In genomic region chr1:189237008-189237407, GRCh38 we compare ENCODE assay signal across 18 cellular contexts.
DNase-seq lines count a peak whose midpoint lies in the region.
"Had no signal": no experiment of that assay in that cellular context is flagged by ENCODE, and none has a peak within 500 bp of the region (broad histone marks: within the 10 kb centered on the region; RNA-seq: fewer than 3 reads in every experiment).

No MANE protein-coding gene starts in this region.

- DNase-seq in DMS153 (lab: John Stamatoyannopoulos, UW) (peak; percentile 57), DMS53 treated with DMSO at 0.1 percent for 48 hours (lab: John Stamatoyannopoulos, UW; ENCODE audit: unreplicated experiment) (peak; percentile 45), NCI-H2029 treated with DMSO at 0.1 percent for 48 hours (lab: John Stamatoyannopoulos, UW) (peak; percentile 38), UCSD-AML1 (lab: John Stamatoyannopoulos, UW; ENCODE audit: unreplicated experiment) (peak; percentile 1), glomerular visceral epithelial cell (ENCODE audit: extremely low spot score) (no peak), activated gamma-delta T cell (lab: John Stamatoyannopoulos, UW) (no peak)
- no peak for DNase-seq in effector memory CD4-positive, alpha-beta T cell
- DNase-seq: DND-41; GOT3; IMR-90; NCI-H1092 treated with DMSO at 0.1 percent for 48 hours; NCI-H2081 treated with DMSO at 0.1 percent for 48 hours; NCI-H774; NK-92 treated with Interleukin-12 subunit alpha and Interleukin-12 subunit beta, amount 100 ng/mL, for 24 hours; SIG-M5; T-cell had no signal

- no peaks in the 10 kb centered on the region for H3K4me1 ChIP-seq in effector memory CD4-positive, alpha-beta T cell (ENCODE audit: control insufficient read depth, insufficient read depth, low read length, poor library complexity, severe bottlenecking)
- H3K4me1 ChIP-seq: A549 had no signal

- H3K27me3 ChIP-seq in effector memory CD4-positive, alpha-beta T cell (replicated peaks; ENCODE audit: control insufficient read depth, insufficient read depth, low read length, poor library complexity, severe bottlenecking), result no peaks in the 10 kb centered on the region

- H3K9me3 ChIP-seq in effector memory CD4-positive, alpha-beta T cell (ENCODE audit: control insufficient read depth, low read length), result no peaks in the 10 kb centered on the region
- H3K9me3 ChIP-seq: A549 had no signal

- H3K27ac ChIP-seq in effector memory CD4-positive, alpha-beta T cell (ENCODE audit: insufficient read depth, low read length, poor library complexity, severe bottlenecking), result no peak overlapping the region
- H3K27ac ChIP-seq: A549, KMS-11 had no signal

- no peak overlapping the region for H3K4me3 ChIP-seq in effector memory CD4-positive, alpha-beta T cell (ENCODE audit: insufficient read depth, low read depth, low read length, poor library complexity, severe bottlenecking)
- H3K4me3 ChIP-seq: A549 had no signal

- no peaks in the 10 kb centered on the region for H3K36me3 ChIP-seq in effector memory CD4-positive, alpha-beta T cell (ENCODE audit: control insufficient read depth, insufficient read depth, low read length)

Comparison
In these comparisons a context has a peak if more than half of its experiments do, and no peak if none do; other contexts are left out.
1. DNase-seq: peak in DMS153 (single experiment), DMS53 treated with DMSO at 0.1 percent for 48 hours (single experiment), NCI-H2029 treated with DMSO at 0.1 percent for 48 hours (single experiment) and UCSD-AML1 (single experiment); none in glomerular visceral epithelial cell (single experiment), activated gamma-delta T cell (single experiment) and effector memory CD4-positive, alpha-beta T cell (0 of 3).